ENCODE assay signal across 28 cellular contexts in genomic region chr16:54356391-54356790, GRCh38.
"Had no signal": no experiment of that assay in that cellular context is flagged by ENCODE, and none has a peak within 500 bp of the region (broad histone marks: within the 10 kb centered on the region; RNA-seq: fewer than 3 reads in every experiment).

No MANE protein-coding gene starts in this region.

- H3K36me3 ChIP-seq: esophagus muscularis mucosa, gastroesophageal sphincter, heart right ventricle had no signal

- H3K4me1 Mint-ChIP-seq: activated T-helper 17 cell treated with anti-CD3 and anti-CD28 coated beads, Interleukin-2, amount 50 U/mL, for 72 hours had no signal

- H3K27ac Mint-ChIP-seq: activated CD8-positive, alpha-beta T cell treated with anti-CD3 and anti-CD28 coated beads for 36 hours; activated naive CD8-positive, alpha-beta T cell; activated T-helper 17 cell treated with anti-CD3 and anti-CD28 coated beads, Interleukin-2, amount 50 U/mL, for 72 hours; brain; effector memory CD8-positive, alpha-beta T cell; WTC11 had no signal

- H3K4me3 Mint-ChIP-seq: activated CD8-positive, alpha-beta T cell treated with anti-CD3 and anti-CD28 coated beads for 36 hours; activated naive CD8-positive, alpha-beta T cell; activated T-cell treated with anti-CD3 and anti-CD28 coated beads, Interleukin-2, amount 50 U/mL, for 4 hours; activated T-helper 17 cell treated with anti-CD3 and anti-CD28 coated beads, Interleukin-2, amount 50 U/mL, for 72 hours; brain; effector memory CD8-positive, alpha-beta T cell; WTC11 had no signal

- FAIRE-seq: colon had no signal

- H3K4me1 ChIP-seq: esophagus muscularis mucosa, gastroesophageal sphincter had no signal

- ATAC-seq: activated CD8-positive, alpha-beta T cell treated with anti-CD3 and anti-CD28 coated beads for 36 hours; activated T-cell treated with anti-CD3 and anti-CD28 coated beads, Interleukin-2, amount 50 U/mL, for 4 hours; activated T-helper 17 cell treated with anti-CD3 and anti-CD28 coated beads, Interleukin-2, amount 50 U/mL, for 72 hours; effector memory CD8-positive, alpha-beta T cell; gastroesophageal sphincter; heart right ventricle; WTC11 had no signal

- DNase-seq: activated CD4-positive, alpha-beta T cell treated with anti-CD3 and anti-CD28 coated beads for 48 hours; activated CD4-positive, alpha-beta T cell treated with anti-CD3 and anti-CD28 coated beads, Interleukin-2, amount 50 U/mL, for 1 hour; activated CD4-positive, alpha-beta T cell treated with anti-CD3 and anti-CD28 coated beads, Interleukin-2, amount 50 U/mL, for 48 hours; activated CD8-positive, alpha-beta memory T cell treated with anti-CD3 and anti-CD28 coated beads for 24 hours; activated CD8-positive, alpha-beta T cell treated with anti-CD3 and anti-CD28 coated beads for 36 hours; activated effector memory CD4-positive, alpha-beta T cell treated with Interleukin-2 at 50 U/mL for 16 hours; activated gamma-delta T cell treated with Interleukin-2 at 50 U/mL for 16 hours; activated naive CD4-positive, alpha-beta T cell treated with anti-CD3 and anti-CD28 coated beads, Interleukin-2, amount 50 U/mL, for 16 hours; activated naive CD4-positive, alpha-beta T cell treated with Interleukin-2 at 50 U/mL for 16 hours; activated T-cell treated with anti-CD3 and anti-CD28 coated beads, Interleukin-2, amount 50 U/mL, for 4 hours; amniotic stem cell; caudate nucleus; cortex of kidney; dermis blood vessel endothelial cell; effector CD4-positive, alpha-beta T cell; effector memory CD8-positive, alpha-beta T cell; erythroblast; foreskin melanocyte; heart right ventricle; T-helper 2 cell had no signal

- H3K36me3 Mint-ChIP-seq: activated naive CD8-positive, alpha-beta T cell had no signal

- H3K4me3 ChIP-seq: esophagus muscularis mucosa, gastroesophageal sphincter, heart right ventricle had no signal

- H3K9me3 Mint-ChIP-seq: activated T-helper 17 cell treated with anti-CD3 and anti-CD28 coated beads, Interleukin-2, amount 50 U/mL, for 72 hours; effector memory CD8-positive, alpha-beta T cell had no signal

- H3K27ac ChIP-seq: esophagus muscularis mucosa, gastroesophageal sphincter, heart right ventricle, VCaP had no signal
